24 cellular contexts compared by ENCODE assay signal in genomic region chr12:129200576-129200975, GRCh38.
A peak's percentile ranks its signal among the peaks of the same experiment; 100 is the strongest.
DNase-seq lines count a peak whose midpoint lies in the region; ATAC-seq and TF ChIP-seq lines count a peak whose summit lies in the region.
"Had no signal": no experiment of that assay in that cellular context is flagged by ENCODE, and none has a peak within 500 bp of the region (broad histone marks: within the 10 kb centered on the region; RNA-seq: fewer than 3 reads in every experiment).

No MANE protein-coding gene starts in this region.

- no peaks in the 10 kb centered on the region for H4K20me1 ChIP-seq in neural progenitor cell (ENCODE audit: low read depth)
- H4K20me1 ChIP-seq: BLaER1 treated with 17β-estradiol and CSF1 and Interleukin-3, amounts not matched to agents 10 nM and 100 nM had no signal

- H3K27ac Mint-ChIP-seq in neural progenitor cell, result no peak overlapping the region
- H3K27ac Mint-ChIP-seq: CD4-positive, alpha-beta T cell had no signal

- DNase-seq in NCI-H510A treated with DMSO at 0.1 percent for 48 hours (lab: John Stamatoyannopoulos, UW) (peak; percentile 85), NCI-H510A (lab: John Stamatoyannopoulos, UW) (no peak), NCI-H1092 (lab: John Stamatoyannopoulos, UW) (peak; percentile 12), NCI-H2107 treated with DMSO at 0.1 percent for 48 hours (lab: John Stamatoyannopoulos, UW; ENCODE audit: unreplicated experiment) (peak; percentile 59), neural progenitor cell (ENCODE audit: low spot score) (no peak), AG08395 (ENCODE audit: low spot score) (no peak)
- DNase-seq: AML-193; CD4-positive, alpha-beta T cell; COR-L47; H7; Karpas-422; NCI-H1105; NCI-H2171; NCI-H226; NCI-H526; PC-9; SJCRH30; T-helper 2 cell had no signal

- H3K4me3 Mint-ChIP-seq in neural progenitor cell, result no peak overlapping the region
- H3K4me3 Mint-ChIP-seq: CD4-positive, alpha-beta T cell had no signal

- H3K4me1 Mint-ChIP-seq in neural progenitor cell, result no peaks in the 10 kb centered on the region

- H3F3A ChIP-seq in neural progenitor cell (ENCODE audit: low read depth), result no peaks in the 10 kb centered on the region

- no peak for TF ChIP-seq CTCF in neural progenitor cell (IDR thresholded peaks at IDR 0.05)

- H3K27ac ChIP-seq in neural progenitor cell, result no peak overlapping the region
- H3K27ac ChIP-seq: BLaER1 treated with 17β-estradiol and CSF1 and Interleukin-3, amounts not matched to agents 10 nM and 100 nM; PC-9; SJCRH30 had no signal

- no peaks in the 10 kb centered on the region for H3K4me1 ChIP-seq in neural progenitor cell
- H3K4me1 ChIP-seq: SJCRH30 had no signal

- no peak overlapping the region for H3K9ac ChIP-seq in neural progenitor cell
- H3K9ac ChIP-seq: BLaER1 treated with 17β-estradiol and CSF1 and Interleukin-3, amounts not matched to agents 10 nM and 100 nM had no signal

- peaks cover 10% of the 10 kb centered on the region for H3K36me3 Mint-ChIP-seq in neural progenitor cell

- H3K36me3 ChIP-seq in neural progenitor cell, result no peaks in the 10 kb centered on the region
- H3K36me3 ChIP-seq: BLaER1 treated with 17β-estradiol and CSF1 and Interleukin-3, amounts not matched to agents 10 nM and 100 nM; SJCRH30 had no signal

- peak overlapping the region; percentile 17 for H2AFZ ChIP-seq in neural progenitor cell (replicated peaks)
- H2AFZ ChIP-seq: PC-9 had no signal

- ATAC-seq in GM21447 (IDR thresholded peaks at IDR 0.05; ENCODE audit: unreplicated experiment) (no peak), HG03520 (IDR thresholded peaks at IDR 0.05; ENCODE audit: unreplicated experiment) (no peak)
- ATAC-seq: HepG2, Right ventricle myocardium inferior, SK-N-SH treated with all-trans-retinoic acid at 6 μM for 48 hours had no signal

- H3K27me3 ChIP-seq in neural progenitor cell, result no peaks in the 10 kb centered on the region
- H3K27me3 ChIP-seq: BLaER1 treated with 17β-estradiol and CSF1 and Interleukin-3, amounts not matched to agents 10 nM and 100 nM; SJCRH30 had no signal

- no peaks in the 10 kb centered on the region for H3K9me3 Mint-ChIP-seq in neural progenitor cell

- no peaks in the 10 kb centered on the region for H3K79me2 ChIP-seq in neural progenitor cell (ENCODE audit: low read depth)

- H3K4me3 ChIP-seq in neural progenitor cell, result no peak overlapping the region
- H3K4me3 ChIP-seq: BLaER1 treated with 17β-estradiol and CSF1 and Interleukin-3, amounts not matched to agents 10 nM and 100 nM; PC-9; SJCRH30 had no signal

- H3K27me3 Mint-ChIP-seq in neural progenitor cell (ENCODE audit: insufficient read depth, low read depth), result peaks cover 3% of the 10 kb centered on the region
- H3K27me3 Mint-ChIP-seq: CD4-positive, alpha-beta T cell had no signal

- H3K4me2 ChIP-seq in neural progenitor cell, result no peak overlapping the region
- H3K4me2 ChIP-seq: BLaER1 treated with 17β-estradiol and CSF1 and Interleukin-3, amounts not matched to agents 10 nM and 100 nM; PC-9 had no signal

- H3K9me3 ChIP-seq in neural progenitor cell (ENCODE audit: low read depth), result no peaks in the 10 kb centered on the region
- H3K9me3 ChIP-seq: SJCRH30 had no signal

Comparison
In these comparisons a context has a peak if more than half of its experiments do, and no peak if none do; other contexts are left out.
1. DNase-seq: peak in NCI-H510A treated with DMSO at 0.1 percent for 48 hours (single experiment), NCI-H1092 (single experiment) and NCI-H2107 treated with DMSO at 0.1 percent for 48 hours (single experiment); none in NCI-H510A (single experiment), neural progenitor cell (single experiment) and AG08395 (single experiment).